Comparison of ENCODE assay signal across 8 cellular contexts in genomic region chr1:156504821-156505678, GRCh38. TPM values are rescaled to one million over a fixed set of nuclear protein-coding genes. Genes with fewer than 3 reads are reported as not detected.
DNase-seq lines count a peak whose midpoint lies in the region; ATAC-seq, FAIRE-seq and TF ChIP-seq lines count a peak whose summit lies in the region.

No MANE protein-coding gene starts in this region.

- H3K36me3 ChIP-seq in SU-DHL-6 (ENCODE audit: low read length) = no peaks in the 10 kb centered on the region
- H3K36me3 ChIP-seq in ovary = no peaks in the 10 kb centered on the region
- H3K36me3 ChIP-seq in thymus (ENCODE audit: control insufficient read depth, insufficient read depth) = no peaks in the 10 kb centered on the region

- H3K27ac ChIP-seq in SU-DHL-6 (ENCODE audit: low read depth, low read length) (peak overlapping the region; percentile 98), ovary (peak overlapping the region; percentile 99 to 100), thymus (ENCODE audit: low read depth) (peak overlapping the region; percentile 100)

- TF ChIP-seq CTCF in HFF-Myc (IDR thresholded peaks at IDR 0.05; ENCODE audit: low read depth, low read length, missing control alignments) (no peak), SU-DHL-6 (IDR thresholded peaks at IDR 0.05; ENCODE audit: insufficient read depth, low read length, poor library complexity, severe bottlenecking) (no peak), ovary (IDR thresholded peaks at IDR 0.05) (peak in 1 of 3 donors; percentile 23)

- H3K4me1 ChIP-seq in ovary (ENCODE audit: insufficient read depth) (peaks cover 33% of the 10 kb centered on the region), thymus (ENCODE audit: control insufficient read depth, insufficient read depth, low read length) (peaks cover 70% of the 10 kb centered on the region)

- no peak overlapping the region for H2AFZ ChIP-seq in SU-DHL-6 (ENCODE audit: low read depth, low read length, severe bottlenecking)

- no peaks in the 10 kb centered on the region for H3K9me2 ChIP-seq in SU-DHL-6 (replicated peaks; ENCODE audit: insufficient read depth, low read length)

- peak overlapping the region; percentile 73 for H3K4me2 ChIP-seq in SU-DHL-6 (ENCODE audit: low read depth, low read length, poor library complexity, severe bottlenecking)

- TF ChIP-seq POLR2A in ovary (IDR thresholded peaks at IDR 0.05) = peak; percentile 45

- intact Hi-C loops in Right ventricle myocardium inferior (cut with DNase I) = loop anchor here (2.0 to 5.0 kb wide), 3 partner anchors 87 to 156 kb away; partner anchors contain the start of gene NAXE
- intact Hi-C loops in ovary (cut with DNase I) = loop anchor here in 1 of 4 donors (2.0 kb wide), 1 partner anchor 48 kb away; no protein-coding TSS in a partner anchor

- ATAC-seq in Right ventricle myocardium inferior = peak; percentile 64

- WGBS in ovary, 3 donors = 3 to 4% (median 4%) methylated on average over 45 of the region's 45 CpGs
- 7% methylated on average over 45 of the region's 45 CpGs for WGBS in thymus

- DNase-seq in HFF-Myc (ENCODE audit: extremely low read depth, low read depth) = peak; percentile 94
- peak; percentile 97 to 99 (median 98) for DNase-seq in NCI-H1417 (lab: John Stamatoyannopoulos, UW)
- peak; percentile 96 for DNase-seq in activated naive CD8-positive, alpha-beta T cell treated with anti-CD3 and anti-CD28 coated beads, Interleukin-2, amount 50 U/mL, for 16 hours (ENCODE audit: low read depth, low spot score)
- peak; percentile 100 for DNase-seq in Right ventricle myocardium inferior (ENCODE audit: missing footprints)
- DNase-seq in ovary = peak; percentile 99 to 100 (median 100)

- peak; percentile 93 for FAIRE-seq in G401.6 (lab: Jason Lieb, UNC)

- H3K79me2 ChIP-seq in SU-DHL-6 (ENCODE audit: insufficient read depth, low read length) = peaks cover 5% of the 10 kb centered on the region

- H3K9me3 ChIP-seq in SU-DHL-6 (ENCODE audit: insufficient read depth, low read length) (no peaks in the 10 kb centered on the region), ovary (no peaks in the 10 kb centered on the region), thymus (ENCODE audit: control insufficient read depth) (peaks cover 2% of the 10 kb centered on the region)

- TF ChIP-seq EP300 in ovary (IDR thresholded peaks at IDR 0.05) = peak; percentile 95

- peaks cover 29% of the 10 kb centered on the region for H3F3A ChIP-seq in SU-DHL-6 (ENCODE audit: insufficient read depth)

- no peaks in the 10 kb centered on the region for H4K20me1 ChIP-seq in SU-DHL-6 (ENCODE audit: low read depth, low read length)

- H3K9ac ChIP-seq in SU-DHL-6 (ENCODE audit: low read length) = peak overlapping the region; percentile 70

- no peaks in the 10 kb centered on the region for H3K27me3 ChIP-seq in SU-DHL-6 (ENCODE audit: low read length)
- H3K27me3 ChIP-seq in ovary = no peaks in the 10 kb centered on the region
- no peaks in the 10 kb centered on the region for H3K27me3 ChIP-seq in thymus (ENCODE audit: control insufficient read depth, insufficient read depth)

- H3K4me3 ChIP-seq in HFF-Myc (replicated peaks; ENCODE audit: low read depth, low read length) (peak overlapping the region; percentile 14; the same call in 1 of the 2 replicates), SU-DHL-6 (ENCODE audit: insufficient read depth, low read length, poor library complexity, severe bottlenecking) (peak overlapping the region; percentile 36), ovary (peak overlapping the region; percentile 27), thymus (ENCODE audit: low read length) (peak overlapping the region; percentile 49)

RNA-seq across cellular contexts. Expression of gene MEF2D, which starts 4.5 kb away (rescaled TPM):
- total RNA-seq in Right ventricle myocardium inferior (99.7 TPM), ovary (10 to 100 TPM; 30.0 to 96.6 (median 64.0) TPM)
- polyA plus RNA-seq in ovary (10 to 100 TPM; 33.0 to 40.1 TPM), thymus (26.3 TPM)

Comparison
In these comparisons a context has a peak if more than half of its experiments do, and no peak if none do; other contexts are left out.
1. Peak in every context shown above with its lines: DNase-seq, ATAC-seq, H3K4me3 ChIP-seq and H3K27ac ChIP-seq.